9 cellular contexts compared by ENCODE assay signal in genomic region chr10:75283150-75284096, GRCh38. TPM values are rescaled to one million over a fixed set of nuclear protein-coding genes. Genes with fewer than 3 reads are reported as not detected.
DNase-seq lines count a peak whose midpoint lies in the region; ATAC-seq and TF ChIP-seq lines count a peak whose summit lies in the region.
"Had no signal": no experiment of that assay in that cellular context is flagged by ENCODE, and none has a peak within 500 bp of the region (broad histone marks: within the 10 kb centered on the region; RNA-seq: fewer than 3 reads in every experiment).

No MANE protein-coding gene starts in this region.

- intact Hi-C loops in activated T-helper 1 cell treated with anti-CD3 and anti-CD28 coated beads, Interleukin-12 subunit alpha, Interleukin-12 subunit beta, Interleukin-2, Interleukin-4 antibody, amounts not matched to agents 30 ng/mL and 10 ng/mL and 1 ng/mL, durations not matched to agents 14 hours and 24 hours and 36 hours (cut with micrococcal nuclease) = no loop called here

- no peaks in the 10 kb centered on the region for H3K4me1 Mint-ChIP-seq in activated T-helper 1 cell treated with anti-CD3 and anti-CD28 coated beads, Interleukin-12 subunit alpha, Interleukin-12 subunit beta, Interleukin-2, Interleukin-4 antibody, amounts not matched to agents 30 ng/mL and 10 ng/mL and 1 ng/mL, durations not matched to agents 14 hours and 24 hours and 36 hours (ENCODE audit: low read depth)

- H3K79me2 ChIP-seq in smooth muscle cell (ENCODE audit: low read depth) = no peaks in the 10 kb centered on the region

- no peak overlapping the region for H3K4me3 Mint-ChIP-seq in activated T-helper 1 cell treated with anti-CD3 and anti-CD28 coated beads, Interleukin-12 subunit alpha, Interleukin-12 subunit beta, Interleukin-2, Interleukin-4 antibody, amounts not matched to agents 30 ng/mL and 10 ng/mL and 1 ng/mL, durations not matched to agents 14 hours and 24 hours and 36 hours

- no peaks in the 10 kb centered on the region for H3F3A ChIP-seq in smooth muscle cell (ENCODE audit: low read depth)

- H3K36me3 ChIP-seq in brain microvascular endothelial cell (replicated peaks) = no peaks in the 10 kb centered on the region
- no peaks in the 10 kb centered on the region for H3K36me3 ChIP-seq in smooth muscle cell (ENCODE audit: low read depth)

- H3K4me2 ChIP-seq in smooth muscle cell = peak overlapping the region; percentile 80

- ATAC-seq in HG03025 (IDR thresholded peaks at IDR 0.05; ENCODE audit: low FRiP score, unreplicated experiment) (no peak), HG03097 (IDR thresholded peaks at IDR 0.05; ENCODE audit: low FRiP score, unreplicated experiment) (no peak)

- peak overlapping the region; percentile 30 for H3K4me3 ChIP-seq in brain microvascular endothelial cell (ENCODE audit: low read depth, low read length)
- peak overlapping the region; percentile 22 for H3K4me3 ChIP-seq in smooth muscle cell

- H3K27me3 ChIP-seq in brain microvascular endothelial cell (replicated peaks) = peaks cover 3% of the 10 kb centered on the region
- no peaks in the 10 kb centered on the region for H3K27me3 ChIP-seq in smooth muscle cell (ENCODE audit: low read depth)

- no peak overlapping the region for H3K9ac ChIP-seq in smooth muscle cell (ENCODE audit: low read depth)

- WGBS in smooth muscle cell (ENCODE audit: low lambda C conversion rate) = 14% methylated on average over 21 of the region's 21 CpGs

- in situ Hi-C loops in brain microvascular endothelial cell (cut with HindIII; ENCODE audit: low pct_ligation_motif_present, low sequenced_read_pairs) = no loop called here

- peak overlapping the region; percentile 85 for H2AFZ ChIP-seq in smooth muscle cell (ENCODE audit: low read depth)

- no peak overlapping the region for H3K27ac ChIP-seq in brain microvascular endothelial cell
- no peak overlapping the region for H3K27ac ChIP-seq in smooth muscle cell (ENCODE audit: low read depth)

- no peaks in the 10 kb centered on the region for H3K36me3 Mint-ChIP-seq in activated T-helper 1 cell treated with anti-CD3 and anti-CD28 coated beads, Interleukin-12 subunit alpha, Interleukin-12 subunit beta, Interleukin-2, Interleukin-4 antibody, amounts not matched to agents 30 ng/mL and 10 ng/mL and 1 ng/mL, durations not matched to agents 14 hours and 24 hours and 36 hours (ENCODE audit: low read depth)

- no peak for TF ChIP-seq CTCF in brain microvascular endothelial cell (IDR thresholded peaks at IDR 0.05; ENCODE audit: low read depth, low read length, missing control alignments)
- no peak for TF ChIP-seq CTCF in smooth muscle cell (IDR thresholded peaks at IDR 0.05; ENCODE audit: borderline replicate concordance, insufficient read depth, poor library complexity, severe bottlenecking)

- DNase-seq in LHCN-M2 (ENCODE audit: low read depth) = peak; percentile 53
- DNase-seq in brain microvascular endothelial cell = no peak
- peak; percentile 55 for DNase-seq in iPS-NIHi11 (ENCODE audit: low spot score)
- no peak for DNase-seq in smooth muscle cell (lab: John Stamatoyannopoulos, UW; ENCODE audit: unreplicated experiment)
- no peak for DNase-seq in stimulated activated CD4-positive, alpha-beta T cell treated with anti-CD3 and anti-CD28 coated beads, Interleukin-2, amount 100 ng/mL, for 24 hours
- no peak for DNase-seq in activated T-helper 1 cell treated with anti-CD3 and anti-CD28 coated beads, Interleukin-12 subunit alpha, Interleukin-12 subunit beta, Interleukin-2, Interleukin-4 antibody, amounts not matched to agents 30 ng/mL and 10 ng/mL and 1 ng/mL, durations not matched to agents 14 hours and 24 hours and 36 hours (ENCODE audit: low spot score)
- DNase-seq: KG1 had no signal

- H3K27me3 Mint-ChIP-seq in activated T-helper 1 cell treated with anti-CD3 and anti-CD28 coated beads, Interleukin-12 subunit alpha, Interleukin-12 subunit beta, Interleukin-2, Interleukin-4 antibody, amounts not matched to agents 30 ng/mL and 10 ng/mL and 1 ng/mL, durations not matched to agents 14 hours and 24 hours and 36 hours (ENCODE audit: insufficient read depth) = peaks cover 12% of the 10 kb centered on the region

- no peaks in the 10 kb centered on the region for H3K9me3 ChIP-seq in smooth muscle cell (replicated peaks; ENCODE audit: low read depth)

- no peaks in the 10 kb centered on the region for H4K20me1 ChIP-seq in smooth muscle cell (ENCODE audit: low read depth)

- H3K9me3 Mint-ChIP-seq in activated T-helper 1 cell treated with anti-CD3 and anti-CD28 coated beads, Interleukin-12 subunit alpha, Interleukin-12 subunit beta, Interleukin-2, Interleukin-4 antibody, amounts not matched to agents 30 ng/mL and 10 ng/mL and 1 ng/mL, durations not matched to agents 14 hours and 24 hours and 36 hours = no peaks in the 10 kb centered on the region

- no peak overlapping the region for H3K27ac Mint-ChIP-seq in activated T-helper 1 cell treated with anti-CD3 and anti-CD28 coated beads, Interleukin-12 subunit alpha, Interleukin-12 subunit beta, Interleukin-2, Interleukin-4 antibody, amounts not matched to agents 30 ng/mL and 10 ng/mL and 1 ng/mL, durations not matched to agents 14 hours and 24 hours and 36 hours

- H3K4me1 ChIP-seq in smooth muscle cell (ENCODE audit: low read depth) = peaks cover 4% of the 10 kb centered on the region

RNA-seq across cellular contexts. Expression of gene COMTD1, which starts 47.7 kb away (rescaled TPM):
- 11.5 and 11.7 TPM in 2 replicates for total RNA-seq in LHCN-M2 (2014; rRNA removed)
- 11.3 TPM for polyA plus RNA-seq in LHCN-M2 (2012)
- total RNA-seq in smooth muscle cell = 9.8 and 18.7 TPM in 2 replicates
- polyA plus RNA-seq in smooth muscle cell = 8.4 and 9.4 TPM in 2 replicates
- 36.4 and 36.9 TPM in 2 replicates for total RNA-seq in activated T-helper 1 cell treated with anti-CD3 and anti-CD28 coated beads, Interleukin-12 subunit alpha, Interleukin-12 subunit beta, Interleukin-2, Interleukin-4 antibody, amounts not matched to agents 30 ng/mL and 10 ng/mL and 1 ng/mL, durations not matched to agents 14 hours and 24 hours and 36 hours

Comparison
In these comparisons a context has a peak if more than half of its experiments do, and no peak if none do; other contexts are left out.
1. DNase-seq: peak in LHCN-M2 (single experiment) and iPS-NIHi11 (single experiment); none in brain microvascular endothelial cell (single experiment), smooth muscle cell (single experiment), stimulated activated CD4-positive, alpha-beta T cell treated with anti-CD3 and anti-CD28 coated beads, Interleukin-2, amount 100 ng/mL, for 24 hours (0 of 2) and activated T-helper 1 cell treated with anti-CD3 and anti-CD28 coated beads, Interleukin-12 subunit alpha, Interleukin-12 subunit beta, Interleukin-2, Interleukin-4 antibody, amounts not matched to agents 30 ng/mL and 10 ng/mL and 1 ng/mL, durations not matched to agents 14 hours and 24 hours and 36 hours (single experiment).